Comparison of ENCODE assay signal across 1 cellular context in the genomic region with DNA sequence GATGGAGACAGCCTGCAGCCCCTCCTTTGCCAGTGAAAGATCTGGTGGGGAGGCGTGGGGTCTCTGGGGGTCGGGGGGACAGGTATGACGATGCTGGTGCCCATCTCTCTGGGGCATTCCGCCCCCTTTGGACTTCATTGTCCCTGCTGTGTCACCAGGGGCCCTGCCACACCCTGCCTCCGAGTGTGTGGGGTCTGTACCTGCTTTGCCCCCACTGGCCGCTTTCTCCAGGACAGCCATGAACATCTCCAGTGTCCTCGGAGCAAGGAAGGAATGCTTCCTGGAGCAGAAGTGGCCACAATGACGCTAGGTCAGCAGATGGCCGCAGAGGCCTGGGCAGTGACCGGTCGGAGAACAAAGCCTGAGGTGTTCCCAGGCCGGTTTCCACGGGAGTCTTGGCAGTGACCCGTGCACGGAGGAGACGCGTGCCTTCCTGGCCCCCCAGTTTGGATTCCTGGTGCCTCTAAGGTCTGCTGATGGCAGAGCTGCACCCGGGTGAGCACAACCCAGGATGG.
TF ChIP-seq lines count a peak whose summit lies in the region.

No MANE protein-coding gene starts in this region.

TF ChIP-seq in K562, 482 proteins besides CTCF, POLR2A, EP300 and RAD21 (continued from another document):
- TF ChIP-seq, protein P1, sequence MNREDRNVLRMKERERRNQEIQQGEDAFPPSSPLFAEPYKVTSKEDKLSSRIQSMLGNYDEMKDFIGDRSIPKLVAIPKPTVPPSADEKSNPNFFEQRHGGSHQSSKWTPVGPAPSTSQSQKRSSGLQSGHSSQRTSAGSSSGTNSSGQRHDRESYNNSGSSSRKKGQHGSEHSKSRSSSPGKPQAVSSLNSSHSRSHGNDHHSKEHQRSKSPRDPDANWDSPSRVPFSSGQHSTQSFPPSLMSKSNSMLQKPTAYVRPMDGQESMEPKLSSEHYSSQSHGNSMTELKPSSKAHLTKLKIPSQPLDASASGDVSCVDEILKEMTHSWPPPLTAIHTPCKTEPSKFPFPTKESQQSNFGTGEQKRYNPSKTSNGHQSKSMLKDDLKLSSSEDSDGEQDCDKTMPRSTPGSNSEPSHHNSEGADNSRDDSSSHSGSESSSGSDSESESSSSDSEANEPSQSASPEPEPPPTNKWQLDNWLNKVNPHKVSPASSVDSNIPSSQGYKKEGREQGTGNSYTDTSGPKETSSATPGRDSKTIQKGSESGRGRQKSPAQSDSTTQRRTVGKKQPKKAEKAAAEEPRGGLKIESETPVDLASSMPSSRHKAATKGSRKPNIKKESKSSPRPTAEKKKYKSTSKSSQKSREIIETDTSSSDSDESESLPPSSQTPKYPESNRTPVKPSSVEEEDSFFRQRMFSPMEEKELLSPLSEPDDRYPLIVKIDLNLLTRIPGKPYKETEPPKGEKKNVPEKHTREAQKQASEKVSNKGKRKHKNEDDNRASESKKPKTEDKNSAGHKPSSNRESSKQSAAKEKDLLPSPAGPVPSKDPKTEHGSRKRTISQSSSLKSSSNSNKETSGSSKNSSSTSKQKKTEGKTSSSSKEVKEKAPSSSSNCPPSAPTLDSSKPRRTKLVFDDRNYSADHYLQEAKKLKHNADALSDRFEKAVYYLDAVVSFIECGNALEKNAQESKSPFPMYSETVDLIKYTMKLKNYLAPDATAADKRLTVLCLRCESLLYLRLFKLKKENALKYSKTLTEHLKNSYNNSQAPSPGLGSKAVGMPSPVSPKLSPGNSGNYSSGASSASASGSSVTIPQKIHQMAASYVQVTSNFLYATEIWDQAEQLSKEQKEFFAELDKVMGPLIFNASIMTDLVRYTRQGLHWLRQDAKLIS (CRISPR knock-in tag; IDR thresholded peaks at IDR 0.05): no peak
- TF ChIP-seq RHOXF2B (CRISPR knock-in tag; conservative IDR thresholded peaks at IDR 0.05) (no peak), HMGN3 (IDR thresholded peaks at IDR 0.05; ENCODE audit: borderline replicate concordance, extremely low read depth, insufficient read length, low read depth, low read length) (no peak), ETS1 (conservative IDR thresholded peaks at IDR 0.05; ENCODE audit: control insufficient read depth, low read depth, low read length) (no peak), ZBTB7A (IDR thresholded peaks at IDR 0.05; ENCODE audit: borderline replicate concordance, control insufficient read depth, low read depth, low read length) (no peak), HSF4 (CRISPR knock-in tag; IDR thresholded peaks at IDR 0.05; ENCODE audit: borderline replicate concordance) (no peak), SP1 (CRISPR knock-in tag; IDR thresholded peaks at IDR 0.05) (no peak), XRCC4 (IDR thresholded peaks at IDR 0.05; ENCODE audit: extremely low read depth, insufficient read depth, insufficient read length) (no peak), ZNF140 (CRISPR knock-in tag; IDR thresholded peaks at IDR 0.05) (no peak), XRCC3 (IDR thresholded peaks at IDR 0.05) (no peak), SRSF9 (IDR thresholded peaks at IDR 0.05; ENCODE audit: borderline replicate concordance, low read depth, low read length) (no peak), NR1H2 (CRISPR knock-in tag; IDR thresholded peaks at IDR 0.05) (no peak)
- TF ChIP-seq, protein P2, sequence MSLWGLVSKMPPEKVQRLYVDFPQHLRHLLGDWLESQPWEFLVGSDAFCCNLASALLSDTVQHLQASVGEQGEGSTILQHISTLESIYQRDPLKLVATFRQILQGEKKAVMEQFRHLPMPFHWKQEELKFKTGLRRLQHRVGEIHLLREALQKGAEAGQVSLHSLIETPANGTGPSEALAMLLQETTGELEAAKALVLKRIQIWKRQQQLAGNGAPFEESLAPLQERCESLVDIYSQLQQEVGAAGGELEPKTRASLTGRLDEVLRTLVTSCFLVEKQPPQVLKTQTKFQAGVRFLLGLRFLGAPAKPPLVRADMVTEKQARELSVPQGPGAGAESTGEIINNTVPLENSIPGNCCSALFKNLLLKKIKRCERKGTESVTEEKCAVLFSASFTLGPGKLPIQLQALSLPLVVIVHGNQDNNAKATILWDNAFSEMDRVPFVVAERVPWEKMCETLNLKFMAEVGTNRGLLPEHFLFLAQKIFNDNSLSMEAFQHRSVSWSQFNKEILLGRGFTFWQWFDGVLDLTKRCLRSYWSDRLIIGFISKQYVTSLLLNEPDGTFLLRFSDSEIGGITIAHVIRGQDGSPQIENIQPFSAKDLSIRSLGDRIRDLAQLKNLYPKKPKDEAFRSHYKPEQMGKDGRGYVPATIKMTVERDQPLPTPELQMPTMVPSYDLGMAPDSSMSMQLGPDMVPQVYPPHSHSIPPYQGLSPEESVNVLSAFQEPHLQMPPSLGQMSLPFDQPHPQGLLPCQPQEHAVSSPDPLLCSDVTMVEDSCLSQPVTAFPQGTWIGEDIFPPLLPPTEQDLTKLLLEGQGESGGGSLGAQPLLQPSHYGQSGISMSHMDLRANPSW (CRISPR knock-in tag; IDR thresholded peaks at IDR 0.05): no peak
- TF ChIP-seq, protein P3, sequence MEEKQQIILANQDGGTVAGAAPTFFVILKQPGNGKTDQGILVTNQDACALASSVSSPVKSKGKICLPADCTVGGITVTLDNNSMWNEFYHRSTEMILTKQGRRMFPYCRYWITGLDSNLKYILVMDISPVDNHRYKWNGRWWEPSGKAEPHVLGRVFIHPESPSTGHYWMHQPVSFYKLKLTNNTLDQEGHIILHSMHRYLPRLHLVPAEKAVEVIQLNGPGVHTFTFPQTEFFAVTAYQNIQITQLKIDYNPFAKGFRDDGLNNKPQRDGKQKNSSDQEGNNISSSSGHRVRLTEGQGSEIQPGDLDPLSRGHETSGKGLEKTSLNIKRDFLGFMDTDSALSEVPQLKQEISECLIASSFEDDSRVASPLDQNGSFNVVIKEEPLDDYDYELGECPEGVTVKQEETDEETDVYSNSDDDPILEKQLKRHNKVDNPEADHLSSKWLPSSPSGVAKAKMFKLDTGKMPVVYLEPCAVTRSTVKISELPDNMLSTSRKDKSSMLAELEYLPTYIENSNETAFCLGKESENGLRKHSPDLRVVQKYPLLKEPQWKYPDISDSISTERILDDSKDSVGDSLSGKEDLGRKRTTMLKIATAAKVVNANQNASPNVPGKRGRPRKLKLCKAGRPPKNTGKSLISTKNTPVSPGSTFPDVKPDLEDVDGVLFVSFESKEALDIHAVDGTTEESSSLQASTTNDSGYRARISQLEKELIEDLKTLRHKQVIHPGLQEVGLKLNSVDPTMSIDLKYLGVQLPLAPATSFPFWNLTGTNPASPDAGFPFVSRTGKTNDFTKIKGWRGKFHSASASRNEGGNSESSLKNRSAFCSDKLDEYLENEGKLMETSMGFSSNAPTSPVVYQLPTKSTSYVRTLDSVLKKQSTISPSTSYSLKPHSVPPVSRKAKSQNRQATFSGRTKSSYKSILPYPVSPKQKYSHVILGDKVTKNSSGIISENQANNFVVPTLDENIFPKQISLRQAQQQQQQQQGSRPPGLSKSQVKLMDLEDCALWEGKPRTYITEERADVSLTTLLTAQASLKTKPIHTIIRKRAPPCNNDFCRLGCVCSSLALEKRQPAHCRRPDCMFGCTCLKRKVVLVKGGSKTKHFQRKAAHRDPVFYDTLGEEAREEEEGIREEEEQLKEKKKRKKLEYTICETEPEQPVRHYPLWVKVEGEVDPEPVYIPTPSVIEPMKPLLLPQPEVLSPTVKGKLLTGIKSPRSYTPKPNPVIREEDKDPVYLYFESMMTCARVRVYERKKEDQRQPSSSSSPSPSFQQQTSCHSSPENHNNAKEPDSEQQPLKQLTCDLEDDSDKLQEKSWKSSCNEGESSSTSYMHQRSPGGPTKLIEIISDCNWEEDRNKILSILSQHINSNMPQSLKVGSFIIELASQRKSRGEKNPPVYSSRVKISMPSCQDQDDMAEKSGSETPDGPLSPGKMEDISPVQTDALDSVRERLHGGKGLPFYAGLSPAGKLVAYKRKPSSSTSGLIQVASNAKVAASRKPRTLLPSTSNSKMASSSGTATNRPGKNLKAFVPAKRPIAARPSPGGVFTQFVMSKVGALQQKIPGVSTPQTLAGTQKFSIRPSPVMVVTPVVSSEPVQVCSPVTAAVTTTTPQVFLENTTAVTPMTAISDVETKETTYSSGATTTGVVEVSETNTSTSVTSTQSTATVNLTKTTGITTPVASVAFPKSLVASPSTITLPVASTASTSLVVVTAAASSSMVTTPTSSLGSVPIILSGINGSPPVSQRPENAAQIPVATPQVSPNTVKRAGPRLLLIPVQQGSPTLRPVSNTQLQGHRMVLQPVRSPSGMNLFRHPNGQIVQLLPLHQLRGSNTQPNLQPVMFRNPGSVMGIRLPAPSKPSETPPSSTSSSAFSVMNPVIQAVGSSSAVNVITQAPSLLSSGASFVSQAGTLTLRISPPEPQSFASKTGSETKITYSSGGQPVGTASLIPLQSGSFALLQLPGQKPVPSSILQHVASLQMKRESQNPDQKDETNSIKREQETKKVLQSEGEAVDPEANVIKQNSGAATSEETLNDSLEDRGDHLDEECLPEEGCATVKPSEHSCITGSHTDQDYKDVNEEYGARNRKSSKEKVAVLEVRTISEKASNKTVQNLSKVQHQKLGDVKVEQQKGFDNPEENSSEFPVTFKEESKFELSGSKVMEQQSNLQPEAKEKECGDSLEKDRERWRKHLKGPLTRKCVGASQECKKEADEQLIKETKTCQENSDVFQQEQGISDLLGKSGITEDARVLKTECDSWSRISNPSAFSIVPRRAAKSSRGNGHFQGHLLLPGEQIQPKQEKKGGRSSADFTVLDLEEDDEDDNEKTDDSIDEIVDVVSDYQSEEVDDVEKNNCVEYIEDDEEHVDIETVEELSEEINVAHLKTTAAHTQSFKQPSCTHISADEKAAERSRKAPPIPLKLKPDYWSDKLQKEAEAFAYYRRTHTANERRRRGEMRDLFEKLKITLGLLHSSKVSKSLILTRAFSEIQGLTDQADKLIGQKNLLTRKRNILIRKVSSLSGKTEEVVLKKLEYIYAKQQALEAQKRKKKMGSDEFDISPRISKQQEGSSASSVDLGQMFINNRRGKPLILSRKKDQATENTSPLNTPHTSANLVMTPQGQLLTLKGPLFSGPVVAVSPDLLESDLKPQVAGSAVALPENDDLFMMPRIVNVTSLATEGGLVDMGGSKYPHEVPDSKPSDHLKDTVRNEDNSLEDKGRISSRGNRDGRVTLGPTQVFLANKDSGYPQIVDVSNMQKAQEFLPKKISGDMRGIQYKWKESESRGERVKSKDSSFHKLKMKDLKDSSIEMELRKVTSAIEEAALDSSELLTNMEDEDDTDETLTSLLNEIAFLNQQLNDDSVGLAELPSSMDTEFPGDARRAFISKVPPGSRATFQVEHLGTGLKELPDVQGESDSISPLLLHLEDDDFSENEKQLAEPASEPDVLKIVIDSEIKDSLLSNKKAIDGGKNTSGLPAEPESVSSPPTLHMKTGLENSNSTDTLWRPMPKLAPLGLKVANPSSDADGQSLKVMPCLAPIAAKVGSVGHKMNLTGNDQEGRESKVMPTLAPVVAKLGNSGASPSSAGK (IDR thresholded peaks at IDR 0.05): no peak
